In genomic region chr1:161159915-161160248, GRCh38 we compare ENCODE assay signal across 8 cellular contexts. TPM values are rescaled to one million over a fixed set of nuclear protein-coding genes. Genes with fewer than 3 reads are reported as not detected.
DNase-seq lines count a peak whose midpoint lies in the region; ATAC-seq and TF ChIP-seq lines count a peak whose summit lies in the region.

No MANE protein-coding gene starts in this region.

- no peak for TF ChIP-seq CTCF in stomach (IDR thresholded peaks at IDR 0.05)

- peaks cover 9 to 65% (median 59%) of the 10 kb centered on the region in 4 donors for H3K36me3 ChIP-seq in stomach

- TF ChIP-seq EP300 in stomach (IDR thresholded peaks at IDR 0.05), result no peak

- ATAC-seq in HG02763 (IDR thresholded peaks at IDR 0.05; ENCODE audit: unreplicated experiment) (peak; percentile 11), HG03280 (IDR thresholded peaks at IDR 0.05; ENCODE audit: unreplicated experiment) (no peak)
- no peak for ATAC-seq in activated T-helper 17 cell treated with anti-CD3 and anti-CD28 coated beads, Interleukin-2, amount 50 U/mL, for 72 hours (replicated peaks)

- H3K9me3 Mint-ChIP-seq in activated T-helper 17 cell treated with anti-CD3 and anti-CD28 coated beads, Interleukin-2, amount 50 U/mL, for 72 hours, result no peaks in the 10 kb centered on the region

- intact Hi-C loops in stomach (cut with DNase I; ENCODE audit: low total_unique reads), result no loop called here

- H3K4me3 ChIP-seq in iPS-18c (ENCODE audit: insufficient read depth, low read depth, low read length) (peak overlapping the region; percentile 43), stomach (peak overlapping the region; percentile 69 to 99 (median 93))

- H3K9me3 ChIP-seq in iPS-18c (ENCODE audit: control insufficient read depth, insufficient read depth, low read length), result no peaks in the 10 kb centered on the region
- no peaks in the 10 kb centered on the region for H3K9me3 ChIP-seq in stomach

- H3K4me1 ChIP-seq in stomach, result peaks cover 30 to 59% (median 48%) of the 10 kb centered on the region in 4 donors

- peaks cover 92% of the 10 kb centered on the region for H3K36me3 Mint-ChIP-seq in activated T-helper 17 cell treated with anti-CD3 and anti-CD28 coated beads, Interleukin-2, amount 50 U/mL, for 72 hours (ENCODE audit: low read depth)

- H3K27me3 ChIP-seq in stomach, result no peaks in the 10 kb centered on the region

- 3 to 6% (median 6%) methylated on average over 11 of the region's 11 CpGs for WGBS in stomach, 5 donors

- DNase-seq in stomach (no peak), NCI-H146 treated with DMSO at 0.1 percent for 48 hours (lab: John Stamatoyannopoulos, UW; ENCODE audit: unreplicated experiment) (no peak), NCI-H1105 treated with DMSO at 0.1 percent for 48 hours (lab: John Stamatoyannopoulos, UW) (no peak), HPDE6-E6E7 (ENCODE audit: extremely low spot score) (no peak)

- no peaks in the 10 kb centered on the region for H3K27me3 Mint-ChIP-seq in activated T-helper 17 cell treated with anti-CD3 and anti-CD28 coated beads, Interleukin-2, amount 50 U/mL, for 72 hours

- H3K27ac ChIP-seq in stomach, result peak overlapping the region; percentile 87 to 93 (median 90)

- peak overlapping the region; percentile 83 for H3K4me3 Mint-ChIP-seq in activated T-helper 17 cell treated with anti-CD3 and anti-CD28 coated beads, Interleukin-2, amount 50 U/mL, for 72 hours

- no peak for TF ChIP-seq POLR2A in stomach (IDR thresholded peaks at IDR 0.05)

- peak overlapping the region; percentile 92 for H3K27ac Mint-ChIP-seq in activated T-helper 17 cell treated with anti-CD3 and anti-CD28 coated beads, Interleukin-2, amount 50 U/mL, for 72 hours

- H3K4me1 Mint-ChIP-seq in activated T-helper 17 cell treated with anti-CD3 and anti-CD28 coated beads, Interleukin-2, amount 50 U/mL, for 72 hours, result peaks cover 41% of the 10 kb centered on the region

RNA-seq across cellular contexts. Expression of gene USP21, which starts 0.6 kb away (rescaled TPM):
- 10 to 100 TPM; 28.6 to 30.1 TPM for total RNA-seq in activated T-helper 17 cell treated with anti-CD3 and anti-CD28 coated beads, Interleukin-2, amount 50 U/mL, for 72 hours
- total RNA-seq in stomach, result 10 to 100 TPM; 13.6 to 35.3 (median 22.9) TPM
- polyA plus RNA-seq in stomach, result 10 to 100 TPM; 16.2 to 23.2 (median 16.9) TPM

RNA-seq across cellular contexts. Expression of gene UFC1, which starts 6.1 kb away (rescaled TPM):
- total RNA-seq in activated T-helper 17 cell treated with anti-CD3 and anti-CD28 coated beads, Interleukin-2, amount 50 U/mL, for 72 hours, result 100 to 1,000 TPM; 184 to 209 TPM
- total RNA-seq in stomach, result 10 to 100 TPM in 4 of 5 donors, not detected in 1; 21.9 to 95.1 (median 33.6) TPM
- polyA plus RNA-seq in stomach, result 100 to 1,000 TPM; 163 to 206 (median 203) TPM

RNA-seq across cellular contexts. Expression of gene PPOX, which starts 6.3 kb away (rescaled TPM):
- total RNA-seq in activated T-helper 17 cell treated with anti-CD3 and anti-CD28 coated beads, Interleukin-2, amount 50 U/mL, for 72 hours, result 10 to 100 TPM; 27.3 to 44.9 TPM
- total RNA-seq in stomach, result 10 to 100 TPM in 4 of 5 donors, 1 to 10 TPM in 1; 9.5 to 52.7 (median 44.9) TPM
- 10 to 100 TPM; 16.8 to 32.0 (median 31.6) TPM for polyA plus RNA-seq in stomach

RNA-seq across cellular contexts. Expression of gene B4GALT3, which starts 17.4 kb away (rescaled TPM):
- 10 to 100 TPM; 55.7 to 60.9 TPM for total RNA-seq in activated T-helper 17 cell treated with anti-CD3 and anti-CD28 coated beads, Interleukin-2, amount 50 U/mL, for 72 hours
- total RNA-seq in stomach, result 10 to 100 TPM; 12.2 to 25.8 (median 17.3) TPM
- polyA plus RNA-seq in stomach, result 10 to 100 TPM; 17.5 to 21.7 (median 18.8) TPM

RNA-seq across cellular contexts. Expression of gene DEDD, which starts 27.4 kb away (rescaled TPM):
- 10 to 100 TPM; 39.9 to 41.3 TPM for total RNA-seq in activated T-helper 17 cell treated with anti-CD3 and anti-CD28 coated beads, Interleukin-2, amount 50 U/mL, for 72 hours
- 10 to 100 TPM in 3 of 5 donors, 1 to 10 TPM in 2; 2.3 to 35.9 (median 14.3) TPM for total RNA-seq in stomach
- 10 to 100 TPM; 16.5 to 31.9 (median 18.6) TPM for polyA plus RNA-seq in stomach
